ENCODE assay signal across 8 cellular contexts in genomic region chr17:4635823-4636375, GRCh38. TPM values are rescaled to one million over a fixed set of nuclear protein-coding genes. Genes with fewer than 3 reads are reported as not detected.
A peak's percentile ranks its signal among the peaks of the same experiment; 100 is the strongest.
DNase-seq lines count a peak whose midpoint lies in the region; ATAC-seq and TF ChIP-seq lines count a peak whose summit lies in the region.

No MANE protein-coding gene starts in this region.

- peaks cover 0 to 7% (median 0%) of the 10 kb centered on the region in 3 donors for H3K4me1 ChIP-seq in gastroesophageal sphincter

- H3K4me1 Mint-ChIP-seq in WTC11, result peaks cover 47% of the 10 kb centered on the region
- peaks cover 26% of the 10 kb centered on the region for H3K4me1 Mint-ChIP-seq in activated naive CD4-positive, alpha-beta T cell treated with anti-CD3 and anti-CD28 coated beads, Interleukin-2, amount 10 ng/mL, durations not matched to agents 7 days and 5 days

- H3K4me3 Mint-ChIP-seq in WTC11, result peak overlapping the region; percentile 26
- H3K4me3 Mint-ChIP-seq in activated naive CD4-positive, alpha-beta T cell treated with anti-CD3 and anti-CD28 coated beads, Interleukin-2, amount 10 ng/mL, durations not matched to agents 7 days and 5 days, result no peak overlapping the region

- TF ChIP-seq POLR2A in gastroesophageal sphincter (IDR thresholded peaks at IDR 0.05), result no peak

- no peaks in the 10 kb centered on the region for H3K36me3 Mint-ChIP-seq in WTC11
- H3K36me3 Mint-ChIP-seq in activated naive CD4-positive, alpha-beta T cell treated with anti-CD3 and anti-CD28 coated beads, Interleukin-2, amount 10 ng/mL, durations not matched to agents 7 days and 5 days, result no peaks in the 10 kb centered on the region

- no peak overlapping the region for H3K27ac Mint-ChIP-seq in WTC11
- H3K27ac Mint-ChIP-seq in activated naive CD4-positive, alpha-beta T cell treated with anti-CD3 and anti-CD28 coated beads, Interleukin-2, amount 10 ng/mL, durations not matched to agents 7 days and 5 days, result no peak overlapping the region

- peaks cover 7% of the 10 kb centered on the region for H3K9me3 Mint-ChIP-seq in WTC11
- no peaks in the 10 kb centered on the region for H3K9me3 Mint-ChIP-seq in activated naive CD4-positive, alpha-beta T cell treated with anti-CD3 and anti-CD28 coated beads, Interleukin-2, amount 10 ng/mL, durations not matched to agents 7 days and 5 days

- ATAC-seq in HG03159 (IDR thresholded peaks at IDR 0.05; ENCODE audit: unreplicated experiment) (peak; percentile 56), WTC11 (peak; percentile 6; the same call in 1 of the 2 replicates), gastroesophageal sphincter (no peak)

- peaks cover 72% of the 10 kb centered on the region for H3K27me3 ChIP-seq in gastroesophageal sphincter

- no peak for TF ChIP-seq EP300 in gastroesophageal sphincter (IDR thresholded peaks at IDR 0.05)

- peak; percentile 9 for DNase-seq in stimulated activated CD4-positive, alpha-beta T cell treated with anti-CD3 and anti-CD28 coated beads, Interleukin-15, amount 100 ng/mL, for 24 hours
- no peak for DNase-seq in stimulated activated CD4-positive, alpha-beta T cell treated with anti-CD3 and anti-CD28 coated beads, Interleukin-4, amount 100 ng/mL, for 4 hours
- DNase-seq in WTC11 (ENCODE audit: low spot score) (no peak), NCI-H774 (lab: John Stamatoyannopoulos, UW) (no peak), KG1 (lab: John Stamatoyannopoulos, UW) (no peak)
- DNase-seq in activated naive CD4-positive, alpha-beta T cell treated with anti-CD3 and anti-CD28 coated beads, Interleukin-2, amount 10 ng/mL, durations not matched to agents 7 days and 5 days, result no peak

- CTCF ChIA-PET in WTC11 (lab: Charles Lee), result interaction anchor here (1.1 to 1.4 kb wide), 2 partner anchors 41 to 69 kb away, joined by 3 to 4 read pairs; no protein-coding TSS in a partner anchor
- CTCF ChIA-PET in activated naive CD4-positive, alpha-beta T cell treated with anti-CD3 and anti-CD28 coated beads, Interleukin-2, amount 10 ng/mL, durations not matched to agents 7 days and 5 days (lab: Charles Lee), result interaction anchor here (0.6 to 0.9 kb wide), 2 partner anchors 252 to 406 kb away, joined by 3 to 4 read pairs; no protein-coding TSS in a partner anchor

- POLR2A ChIA-PET in WTC11 (lab: Charles Lee), result no interaction called here

- H3K27me3 Mint-ChIP-seq in WTC11 (ENCODE audit: low read depth), result peaks cover 56% of the 10 kb centered on the region
- peaks cover 77% of the 10 kb centered on the region for H3K27me3 Mint-ChIP-seq in activated naive CD4-positive, alpha-beta T cell treated with anti-CD3 and anti-CD28 coated beads, Interleukin-2, amount 10 ng/mL, durations not matched to agents 7 days and 5 days

- H3K27ac ChIP-seq in gastroesophageal sphincter, result no peak overlapping the region

- no peaks in the 10 kb centered on the region for H3K36me3 ChIP-seq in gastroesophageal sphincter

- 14 to 21% methylated on average over 7 to 8 of the region's 10 CpGs for WGBS in gastroesophageal sphincter (ENCODE audit: low coverage in 1 of 2), 2 donors

- TF ChIP-seq CTCF in WTC11 (IDR thresholded peaks at IDR 0.05) (no peak), gastroesophageal sphincter (IDR thresholded peaks at IDR 0.05) (no peak)

- no peak overlapping the region for H3K4me3 ChIP-seq in gastroesophageal sphincter

- no peaks in the 10 kb centered on the region for H3K9me3 ChIP-seq in gastroesophageal sphincter

TF ChIP-seq in WTC11, 78 proteins besides CTCF, POLR2A, EP300 and RAD21:
- TF ChIP-seq IRF2 (CRISPR knock-in tag; IDR thresholded peaks at IDR 0.05; ENCODE audit: borderline replicate concordance, low read depth) (no peak), CREB1 (CRISPR knock-in tag; IDR thresholded peaks at IDR 0.05) (no peak), NR1H2 (CRISPR knock-in tag; IDR thresholded peaks at IDR 0.05) (no peak), JUN (CRISPR knock-in tag; IDR thresholded peaks at IDR 0.05) (no peak), EMX1 (CRISPR knock-in tag; IDR thresholded peaks at IDR 0.05) (no peak), GRHL2 (CRISPR knock-in tag; IDR thresholded peaks at IDR 0.05; ENCODE audit: insufficient replicate concordance, severe bottlenecking) (no peak), TCF7 (CRISPR knock-in tag; IDR thresholded peaks at IDR 0.05; ENCODE audit: low read depth) (no peak)

RNA-seq across cellular contexts. Expression of gene ALOX15, which starts 5.6 kb away (rescaled TPM):
- total RNA-seq in WTC11 (2021), result 0.32 to 0.82 TPM (median 0.50 TPM) in 3 replicates
- total RNA-seq in gastroesophageal sphincter, result under 1 TPM in 1 of 4 donors, not detected in 3; 0.12 TPM

RNA-seq across cellular contexts. Expression of gene SMTNL2, which starts 51.6 kb away (rescaled TPM):
- total RNA-seq in WTC11 (2021) (2.7 to 3.8 TPM (median 3.8 TPM) in 3 replicates), gastroesophageal sphincter (1 to 10 TPM; 2.0 to 5.2 (median 3.7) TPM)
